In the genomic region with DNA sequence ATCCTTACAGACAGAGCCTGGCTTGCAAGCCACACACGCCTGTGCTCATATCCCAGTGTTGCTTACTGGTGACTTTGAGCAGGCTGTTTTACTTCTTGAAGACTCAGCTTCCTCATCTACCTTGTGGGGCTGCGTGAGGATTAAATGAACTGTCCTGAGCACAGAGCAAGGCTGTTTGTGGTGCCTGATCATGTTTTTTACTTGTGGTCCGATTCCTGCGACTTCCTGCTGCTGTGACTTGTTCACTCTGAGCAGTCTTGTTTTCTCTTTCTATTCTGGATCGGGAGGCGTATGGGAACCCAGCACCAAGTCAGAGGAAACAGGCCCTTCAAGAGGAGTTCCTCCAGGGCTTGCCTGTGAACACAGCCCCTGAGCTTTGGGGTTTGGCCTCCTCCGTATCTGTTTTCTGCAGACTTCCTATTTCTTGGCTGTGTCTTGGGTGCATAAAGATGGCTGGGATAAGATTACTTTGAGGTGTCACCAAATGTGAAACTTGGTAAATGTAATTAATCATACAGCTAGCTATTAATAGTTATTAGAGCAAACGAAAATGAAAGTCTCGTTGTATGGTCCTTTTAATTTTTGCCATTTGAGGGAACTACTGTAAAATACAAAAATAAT, we compare ENCODE assay signal across 8 cellular contexts.
DNase-seq lines count a peak whose midpoint lies in the region; ATAC-seq and TF ChIP-seq lines count a peak whose summit lies in the region.

No MANE protein-coding gene starts in this region.

- H3K27ac ChIP-seq in dorsolateral prefrontal cortex (peak overlapping the region in 32 of 59 donors; percentile 0 to 81 (median 24)), tibial nerve (peak overlapping the region in 2 of 4 donors; percentile 1 to 33)

- peak overlapping the region in 19 of 59 donors; percentile 0 to 34 (median 15) for H3K4me3 ChIP-seq in dorsolateral prefrontal cortex
- H3K4me3 ChIP-seq in tibial nerve = peak overlapping the region in 2 of 4 donors; percentile 6 to 10

- no peaks in the 10 kb centered on the region for H3K4me1 ChIP-seq in tibial nerve

- ATAC-seq in GM19438 (IDR thresholded peaks at IDR 0.05; ENCODE audit: low read depth, unreplicated experiment) (peak; percentile 70), HG03457 (IDR thresholded peaks at IDR 0.05; ENCODE audit: unreplicated experiment) (peak; percentile 67)

- peaks cover 0 to 5% (median 0%) of the 10 kb centered on the region in 4 donors for H3K9me3 ChIP-seq in tibial nerve

- H3K36me3 ChIP-seq in tibial nerve = peaks cover 0 to 37% (median 0%) of the 10 kb centered on the region in 3 donors

- no peak for TF ChIP-seq EP300 in tibial nerve (IDR thresholded peaks at IDR 0.05)

- intact Hi-C loops in dorsolateral prefrontal cortex (cut with DNase I) = no loop called here

- TF ChIP-seq CTCF in dorsolateral prefrontal cortex (IDR thresholded peaks at IDR 0.05 in 54 of 56, conservative IDR thresholded peaks at IDR 0.05 in 2 of 56; ENCODE audit: low read depth in 1 of 56, partially characterized antibody in 56 of 56) (no peak), tibial nerve (IDR thresholded peaks at IDR 0.05) (no peak)

- 75 to 76% methylated on average over 9 of the region's 9 CpGs for WGBS in tibial nerve, 2 donors

- DNase-seq in GDM1 (lab: John Stamatoyannopoulos, UW) (peak; percentile 93), dorsolateral prefrontal cortex (no peak), pulmonary artery endothelial cell (ENCODE audit: low read depth, low spot score) (peak; percentile 86), tibial nerve (ENCODE audit: low spot score in 2 of 2) (no peak), HuH-7.5 (ENCODE audit: low spot score) (no peak), glomerular visceral epithelial cell (ENCODE audit: extremely low spot score) (no peak)

- no peak for TF ChIP-seq POLR2A in tibial nerve (IDR thresholded peaks at IDR 0.05)

- no peaks in the 10 kb centered on the region for H3K27me3 ChIP-seq in dorsolateral prefrontal cortex
- H3K27me3 ChIP-seq in tibial nerve = no peaks in the 10 kb centered on the region

Comparison
In these comparisons a context has a peak if more than half of its experiments do, and no peak if none do; other contexts are left out.
1. DNase-seq: peak in GDM1 (single experiment) and pulmonary artery endothelial cell (single experiment); none in dorsolateral prefrontal cortex (0 of 10), tibial nerve (0 of 2), HuH-7.5 (single experiment) and glomerular visceral epithelial cell (single experiment).